8 cellular contexts compared by ENCODE assay signal in genomic region chr9:128551652-128552152, GRCh38. TPM values are rescaled to one million over a fixed set of nuclear protein-coding genes. Genes with fewer than 3 reads are reported as not detected.
DNase-seq lines count a peak whose midpoint lies in the region; ATAC-seq and TF ChIP-seq lines count a peak whose summit lies in the region.

No MANE protein-coding gene starts in this region.

- H3K27me3 Mint-ChIP-seq in neural progenitor cell (ENCODE audit: insufficient read depth, low read depth): peaks cover 2% of the 10 kb centered on the region

- H3K9me3 ChIP-seq in MM.1S (replicated peaks; ENCODE audit: insufficient read depth, low read length) (no peaks in the 10 kb centered on the region), endocrine pancreas (ENCODE audit: control insufficient read depth, low read length) (no peaks in the 10 kb centered on the region), neural progenitor cell (ENCODE audit: low read depth) (no peaks in the 10 kb centered on the region)

- H3K4me1 ChIP-seq in MM.1S (ENCODE audit: low read length) (peaks cover 23% of the 10 kb centered on the region), endocrine pancreas (ENCODE audit: control insufficient read depth, insufficient read depth, low read length) (peaks cover 20% of the 10 kb centered on the region), neural progenitor cell (peaks cover 28% of the 10 kb centered on the region)

- H3K4me2 ChIP-seq in MM.1S (ENCODE audit: low read depth, low read length) (peak overlapping the region; percentile 97; the same call in 1 of the 2 replicates), neural progenitor cell (peak overlapping the region; percentile 84)

- peak overlapping the region; percentile 22 for H3K27ac Mint-ChIP-seq in neural progenitor cell

- peak overlapping the region; percentile 92 for H3K4me3 Mint-ChIP-seq in neural progenitor cell

- H3K9ac ChIP-seq in MM.1S (ENCODE audit: low read length) (peak overlapping the region; percentile 79), endocrine pancreas (ENCODE audit: control insufficient read depth, insufficient read depth, low read length) (peak overlapping the region; percentile 65), neural progenitor cell (peak overlapping the region; percentile 35)

- H2AFZ ChIP-seq in MM.1S (ENCODE audit: low read length) (peak overlapping the region; percentile 98), neural progenitor cell (replicated peaks) (peak overlapping the region; percentile 64)

- H3K27ac ChIP-seq in MM.1S (ENCODE audit: low read length): peak overlapping the region; percentile 24; the same call in 1 of the 2 replicates
- H3K27ac ChIP-seq in neural progenitor cell: no peak overlapping the region

- DNase-seq in GM12864 (ENCODE audit: low read depth) (no peak), MM.1S (no peak), neural progenitor cell (ENCODE audit: low spot score) (no peak), NAMALWA (ENCODE audit: low spot score) (no peak), NCI-H2227 treated with DMSO at 0.1 percent for 48 hours (lab: John Stamatoyannopoulos, UW) (no peak)

- H3K79me2 ChIP-seq in MM.1S (ENCODE audit: low read length) (peaks cover 41% of the 10 kb centered on the region), neural progenitor cell (ENCODE audit: low read depth) (peaks cover 38% of the 10 kb centered on the region)

- TF ChIP-seq CTCF in GM12864 (IDR thresholded peaks at IDR 0.05; ENCODE audit: low read depth, low read length, missing control alignments) (no peak), MM.1S (IDR thresholded peaks at IDR 0.05; ENCODE audit: low read length) (no peak), neural progenitor cell (IDR thresholded peaks at IDR 0.05) (no peak)

- no peaks in the 10 kb centered on the region for H3K36me3 ChIP-seq in MM.1S (replicated peaks; ENCODE audit: insufficient read depth, low read length)
- no peaks in the 10 kb centered on the region for H3K36me3 ChIP-seq in endocrine pancreas (ENCODE audit: control insufficient read depth, insufficient read depth, low read length)
- H3K36me3 ChIP-seq in neural progenitor cell: no peaks in the 10 kb centered on the region

- H3K9me2 ChIP-seq in MM.1S (replicated peaks; ENCODE audit: insufficient read depth, low read length): no peaks in the 10 kb centered on the region

- H4K20me1 ChIP-seq in MM.1S (ENCODE audit: insufficient read depth, low read length): no peaks in the 10 kb centered on the region
- H4K20me1 ChIP-seq in neural progenitor cell (ENCODE audit: low read depth): peaks cover 35% of the 10 kb centered on the region

- H3K4me1 Mint-ChIP-seq in neural progenitor cell: peaks cover 33% of the 10 kb centered on the region

- ATAC-seq in GM19023 (IDR thresholded peaks at IDR 0.05; ENCODE audit: unreplicated experiment) (no peak), GM21576 (IDR thresholded peaks at IDR 0.05; ENCODE audit: unreplicated experiment) (no peak)

- H3F3A ChIP-seq in MM.1S (ENCODE audit: insufficient read depth, low read length) (peaks cover 12% of the 10 kb centered on the region; the same call in 1 of the 2 replicates), neural progenitor cell (ENCODE audit: low read depth) (peaks cover 21% of the 10 kb centered on the region)

- H3K36me3 Mint-ChIP-seq in neural progenitor cell: no peaks in the 10 kb centered on the region

- H3K9me3 Mint-ChIP-seq in neural progenitor cell: no peaks in the 10 kb centered on the region

- no peaks in the 10 kb centered on the region for H3K27me3 ChIP-seq in MM.1S (replicated peaks; ENCODE audit: insufficient read depth, low read length)
- H3K27me3 ChIP-seq in endocrine pancreas (ENCODE audit: control insufficient read depth, insufficient read depth, low read length): no peaks in the 10 kb centered on the region
- no peaks in the 10 kb centered on the region for H3K27me3 ChIP-seq in neural progenitor cell

- H3K4me3 ChIP-seq in GM12864 (ENCODE audit: low read depth, low read length): peak overlapping the region; percentile 87
- H3K4me3 ChIP-seq in MM.1S (ENCODE audit: low read length): peak overlapping the region; percentile 88
- peak overlapping the region; percentile 55 for H3K4me3 ChIP-seq in endocrine pancreas (ENCODE audit: control insufficient read depth, insufficient read depth, low read length)
- H3K4me3 ChIP-seq in neural progenitor cell: peak overlapping the region; percentile 94

RNA-seq across cellular contexts. Expression of gene SPTAN1, which starts 0.7 kb away (rescaled TPM):
- total RNA-seq in neural progenitor cell (ENCODE audit: low replicate concordance): 112 and 141 TPM in 2 replicates

RNA-seq across cellular contexts. Expression of gene GLE1, which starts 47.2 kb away (rescaled TPM):
- total RNA-seq in neural progenitor cell (ENCODE audit: low replicate concordance): 22.7 and 26.3 TPM in 2 replicates
